14 cellular contexts compared by ENCODE assay signal in genomic region chr21:43922949-43923348, GRCh38. TPM values are rescaled to one million over a fixed set of nuclear protein-coding genes. Genes with fewer than 3 reads are reported as not detected.
DNase-seq lines count a peak whose midpoint lies in the region; ATAC-seq and TF ChIP-seq lines count a peak whose summit lies in the region.
"Had no signal": no experiment of that assay in that cellular context is flagged by ENCODE, and none has a peak within 500 bp of the region (broad histone marks: within the 10 kb centered on the region; RNA-seq: fewer than 3 reads in every experiment).

No MANE protein-coding gene starts in this region.

- peak overlapping the region; percentile 6 to 69 (median 28) for H3K9ac ChIP-seq in skeletal muscle tissue (ENCODE audit: low read depth in 1 of 3, low read length in 3 of 3)

- peaks cover 13% of the 10 kb centered on the region for H3K36me3 Mint-ChIP-seq in activated CD4-positive, alpha-beta T cell treated with anti-CD3 and anti-CD28 coated beads, Interleukin-2, amount 10 ng/mL, durations not matched to agents 24 days and 14 days (ENCODE audit: low read depth)

- no peaks in the 10 kb centered on the region for H3K9me3 Mint-ChIP-seq in activated CD4-positive, alpha-beta T cell treated with anti-CD3 and anti-CD28 coated beads, Interleukin-2, amount 10 ng/mL, durations not matched to agents 24 days and 14 days
- H3K9me3 Mint-ChIP-seq: memory B cell, nephron progenitor cell had no signal

- H3K9me3 ChIP-seq in heart right ventricle (no peaks in the 10 kb centered on the region), skeletal muscle tissue (ENCODE audit: control insufficient read depth in 3 of 3, low read length in 3 of 3) (no peaks in the 10 kb centered on the region), suprapubic skin (no peaks in the 10 kb centered on the region)
- H3K9me3 ChIP-seq: upper lobe of left lung had no signal

- POLR2A ChIA-PET in RWPE1 (lab: Yijun Ruan, JAX; ENCODE audit: low non-redundant PET): no interaction called here

- H3K27me3 Mint-ChIP-seq in activated CD4-positive, alpha-beta T cell treated with anti-CD3 and anti-CD28 coated beads, Interleukin-2, amount 10 ng/mL, durations not matched to agents 24 days and 14 days: peaks cover 2% of the 10 kb centered on the region
- H3K27me3 Mint-ChIP-seq: memory B cell had no signal

- H3K27me3 ChIP-seq in heart right ventricle: no peaks in the 10 kb centered on the region
- no peaks in the 10 kb centered on the region for H3K27me3 ChIP-seq in skeletal muscle tissue (ENCODE audit: control insufficient read depth in 3 of 3, insufficient read depth in 3 of 3, low read length in 3 of 3)
- H3K27me3 ChIP-seq in suprapubic skin: no peaks in the 10 kb centered on the region
- H3K27me3 ChIP-seq: upper lobe of left lung had no signal

- H3K27ac Mint-ChIP-seq in activated CD4-positive, alpha-beta T cell treated with anti-CD3 and anti-CD28 coated beads, Interleukin-2, amount 10 ng/mL, durations not matched to agents 24 days and 14 days: peak overlapping the region; percentile 88
- H3K27ac Mint-ChIP-seq: memory B cell had no signal

- H3K4me3 ChIP-seq in heart right ventricle (no peak overlapping the region), skeletal muscle tissue (ENCODE audit: low read length in 3 of 3) (peak overlapping the region in 1 of 3 donors; percentile 41), suprapubic skin (no peak overlapping the region)
- H3K4me3 ChIP-seq: upper lobe of left lung had no signal

- ATAC-seq in heart right ventricle: peak in 7 of 8 donors; percentile 16 to 71 (median 36)

- no peak for TF ChIP-seq POLR2A in suprapubic skin (IDR thresholded peaks at IDR 0.05)

- intact Hi-C loops in activated CD4-positive, alpha-beta T cell treated with anti-CD3 and anti-CD28 coated beads, Interleukin-2, amount 10 ng/mL, durations not matched to agents 24 days and 14 days (cut with micrococcal nuclease): no loop called here
- intact Hi-C loops in heart right ventricle (cut with DNase I): loop anchor here in 1 of 10 donors (10.0 kb wide), 1 partner anchor 48 kb away; no protein-coding TSS in a partner anchor

- TF ChIP-seq CTCF in RWPE1 (conservative IDR thresholded peaks at IDR 0.05; ENCODE audit: low read depth) (no peak), heart right ventricle (IDR thresholded peaks at IDR 0.05) (no peak), suprapubic skin (IDR thresholded peaks at IDR 0.05) (no peak)

- no peak overlapping the region for H3K4me3 Mint-ChIP-seq in activated CD4-positive, alpha-beta T cell treated with anti-CD3 and anti-CD28 coated beads, Interleukin-2, amount 10 ng/mL, durations not matched to agents 24 days and 14 days
- H3K4me3 Mint-ChIP-seq: memory B cell had no signal

- H3K27ac ChIP-seq in RWPE1: peak overlapping the region; percentile 21; the same call in 1 of the 2 replicates
- H3K27ac ChIP-seq in heart right ventricle: peak overlapping the region in 8 of 10 donors; percentile 8 to 60 (median 55)
- H3K27ac ChIP-seq in skeletal muscle tissue (ENCODE audit: low read depth, low read length): peak overlapping the region; percentile 65
- H3K27ac ChIP-seq in suprapubic skin: no peak overlapping the region
- H3K27ac ChIP-seq: upper lobe of left lung had no signal

- H3K36me3 ChIP-seq in heart right ventricle (peaks cover 0 to 12% (median 0%) of the 10 kb centered on the region in 9 donors), skeletal muscle tissue (ENCODE audit: control insufficient read depth in 3 of 3, insufficient read depth in 3 of 3, low read length in 3 of 3) (peaks cover 0 to 5% (median 0%) of the 10 kb centered on the region in 3 donors), suprapubic skin (peaks cover 4% of the 10 kb centered on the region)

- WGBS in heart right ventricle, 2 donors: 67 to 72% methylated on average over 11 of the region's 11 CpGs
- 37% methylated on average over 7 of the region's 11 CpGs for WGBS in suprapubic skin

- no peak for DNase-seq in activated CD4-positive, alpha-beta T cell treated with anti-CD3 and anti-CD28 coated beads, Interleukin-2, amount 10 ng/mL, durations not matched to agents 24 days and 14 days
- DNase-seq in activated CD4-positive, alpha-beta T cell treated with anti-CD3 and anti-CD28 coated beads for 48 hours: no peak
- DNase-seq in RWPE1 (ENCODE audit: low spot score) (no peak), heart right ventricle (no peak), suprapubic skin (ENCODE audit: low spot score in 2 of 2) (no peak), NCI-H748 treated with DMSO at 0.1 percent for 48 hours (lab: John Stamatoyannopoulos, UW) (no peak), activated T-cell treated with anti-CD3 and anti-CD28 coated beads for 4 hours (no peak)
- DNase-seq: amniotic stem cell, cerebellar nuclear complex, NCI-H510A, nephron progenitor cell had no signal

- CTCF ChIA-PET in RWPE1 (lab: Yijun Ruan, JAX): no interaction called here

- no peak for TF ChIP-seq EP300 in suprapubic skin (IDR thresholded peaks at IDR 0.05)

- H3K4me1 ChIP-seq in heart right ventricle (peaks cover 20 to 71% (median 50%) of the 10 kb centered on the region in 9 donors), skeletal muscle tissue (ENCODE audit: control insufficient read depth in 3 of 3, insufficient read depth in 3 of 3, low read length in 3 of 3) (peaks cover 52 to 79% (median 78%) of the 10 kb centered on the region in 3 donors), suprapubic skin (peaks cover 48% of the 10 kb centered on the region)

- peaks cover 41% of the 10 kb centered on the region for H3K4me1 Mint-ChIP-seq in activated CD4-positive, alpha-beta T cell treated with anti-CD3 and anti-CD28 coated beads, Interleukin-2, amount 10 ng/mL, durations not matched to agents 24 days and 14 days

RNA-seq across cellular contexts. Expression of gene AGPAT3, which starts 57.9 kb away (rescaled TPM):
- 127 and 130 TPM in 2 replicates for total RNA-seq in activated CD4-positive, alpha-beta T cell treated with anti-CD3 and anti-CD28 coated beads, Interleukin-2, amount 10 ng/mL, durations not matched to agents 24 days and 14 days
- 100 to 1,000 TPM in 1 of 10 donors, 10 to 100 TPM in 9; 54.6 to 110 (median 66.5) TPM for total RNA-seq in heart right ventricle
- polyA plus RNA-seq in heart right ventricle: 10 to 100 TPM; 19.7 to 20.7 TPM
- 16.7 TPM for total RNA-seq in skeletal muscle tissue
- total RNA-seq in suprapubic skin: 10 to 100 TPM; 61.0 to 77.9 (median 69.4) TPM
